ENCODE assay signal across 9 cellular contexts in genomic region chr4:10460313-10461047, GRCh38. TPM values are rescaled to one million over a fixed set of nuclear protein-coding genes. Genes with fewer than 3 reads are reported as not detected.
A peak's percentile ranks its signal among the peaks of the same experiment; 100 is the strongest.
DNase-seq lines count a peak whose midpoint lies in the region; ATAC-seq, FAIRE-seq and TF ChIP-seq lines count a peak whose summit lies in the region.
"Had no signal": no experiment of that assay in that cellular context is flagged by ENCODE, and none has a peak within 500 bp of the region (broad histone marks: within the 10 kb centered on the region; RNA-seq: fewer than 3 reads in every experiment).

No MANE protein-coding gene starts in this region.

- H3K9me2 ChIP-seq in hepatocyte (replicated peaks; ENCODE audit: insufficient read depth) = no peaks in the 10 kb centered on the region

- 94% methylated on average over 10 of the region's 11 CpGs for WGBS in hepatocyte (ENCODE audit: low lambda C conversion rate, missing lambda C conversion rate)

- H3K27me3 Mint-ChIP-seq in activated CD4-positive, alpha-beta memory T cell treated with anti-CD3 and anti-CD28 coated beads, Interleukin-2, amount 10 ng/mL, durations not matched to agents 7 days and 5 days = peaks cover 32% of the 10 kb centered on the region

- H3K4me3 Mint-ChIP-seq in activated CD4-positive, alpha-beta memory T cell treated with anti-CD3 and anti-CD28 coated beads, Interleukin-2, amount 10 ng/mL, durations not matched to agents 7 days and 5 days = peak overlapping the region; percentile 19
- H3K4me3 Mint-ChIP-seq in stimulated activated effector memory CD8-positive, alpha-beta T cell treated with anti-CD3 and anti-CD28 coated beads, Interleukin-12 subunit alpha, Interleukin-12 subunit beta, amount 100 ng/mL, for 72 hours = peak overlapping the region; percentile 70

- peak; percentile 77 for ATAC-seq in stimulated activated effector memory CD8-positive, alpha-beta T cell treated with anti-CD3 and anti-CD28 coated beads, Interleukin-12 subunit alpha, Interleukin-12 subunit beta, amount 100 ng/mL, for 72 hours

- no peak overlapping the region for H3K4me3 ChIP-seq in hepatocyte

- H3K9me3 Mint-ChIP-seq in activated CD4-positive, alpha-beta memory T cell treated with anti-CD3 and anti-CD28 coated beads, Interleukin-2, amount 10 ng/mL, durations not matched to agents 7 days and 5 days = no peaks in the 10 kb centered on the region
- H3K9me3 Mint-ChIP-seq in stimulated activated effector memory CD8-positive, alpha-beta T cell treated with anti-CD3 and anti-CD28 coated beads, Interleukin-12 subunit alpha, Interleukin-12 subunit beta, amount 100 ng/mL, for 72 hours = peaks cover 3% of the 10 kb centered on the region

- H4K20me1 ChIP-seq in hepatocyte (ENCODE audit: insufficient read depth, poor library complexity, severe bottlenecking) = no peaks in the 10 kb centered on the region

- H3K27me3 ChIP-seq in hepatocyte = peaks cover 16% of the 10 kb centered on the region

- POLR2A ChIA-PET in activated CD4-positive, alpha-beta memory T cell treated with anti-CD3 and anti-CD28 coated beads, Interleukin-2, amount 10 ng/mL, durations not matched to agents 7 days and 5 days (lab: Charles Lee) = interaction anchor here (1.0 to 2.0 kb wide), 3 partner anchors 9 to 302 kb away, joined by 3 to 7 read pairs (median 4); no protein-coding TSS in a partner anchor

- no peaks in the 10 kb centered on the region for H3K36me3 ChIP-seq in hepatocyte (replicated peaks; ENCODE audit: insufficient read depth, low read depth)

- peaks cover 31% of the 10 kb centered on the region for H3K4me1 Mint-ChIP-seq in activated CD4-positive, alpha-beta memory T cell treated with anti-CD3 and anti-CD28 coated beads, Interleukin-2, amount 10 ng/mL, durations not matched to agents 7 days and 5 days
- peaks cover 23% of the 10 kb centered on the region for H3K4me1 Mint-ChIP-seq in stimulated activated effector memory CD8-positive, alpha-beta T cell treated with anti-CD3 and anti-CD28 coated beads, Interleukin-12 subunit alpha, Interleukin-12 subunit beta, amount 100 ng/mL, for 72 hours

- no peak for FAIRE-seq in GM19239 (lab: Jason Lieb, UNC)
- FAIRE-seq in HTR-8/SVneo (lab: Jason Lieb, UNC) = no peak

- H3K4me1 ChIP-seq in hepatocyte (ENCODE audit: insufficient read depth) = peaks cover 22% of the 10 kb centered on the region

- H3K27ac Mint-ChIP-seq in activated CD4-positive, alpha-beta memory T cell treated with anti-CD3 and anti-CD28 coated beads, Interleukin-2, amount 10 ng/mL, durations not matched to agents 7 days and 5 days = no peak overlapping the region
- H3K27ac Mint-ChIP-seq in stimulated activated effector memory CD8-positive, alpha-beta T cell treated with anti-CD3 and anti-CD28 coated beads, Interleukin-12 subunit alpha, Interleukin-12 subunit beta, amount 100 ng/mL, for 72 hours = no peak overlapping the region

- no peak for TF ChIP-seq CTCF in hepatocyte (IDR thresholded peaks at IDR 0.05; ENCODE audit: poor library complexity)

- peak overlapping the region; percentile 100 for H3K4me2 ChIP-seq in hepatocyte

- no peaks in the 10 kb centered on the region for H3K9me3 ChIP-seq in hepatocyte (ENCODE audit: low read depth)

- no peak overlapping the region for H2AFZ ChIP-seq in hepatocyte

- CTCF ChIA-PET in activated CD4-positive, alpha-beta memory T cell treated with anti-CD3 and anti-CD28 coated beads, Interleukin-2, amount 10 ng/mL, durations not matched to agents 7 days and 5 days (lab: Charles Lee) = interaction anchor here (0.7 to 2.7 kb wide), 40 partner anchors 7 to 696 kb away, joined by 3 to 24 read pairs (median 5); no protein-coding TSS in a partner anchor

- no peak overlapping the region for H3K27ac ChIP-seq in hepatocyte

- H3K79me2 ChIP-seq in hepatocyte = peaks cover 14% of the 10 kb centered on the region

- H3K36me3 Mint-ChIP-seq in activated CD4-positive, alpha-beta memory T cell treated with anti-CD3 and anti-CD28 coated beads, Interleukin-2, amount 10 ng/mL, durations not matched to agents 7 days and 5 days (ENCODE audit: low read depth) = peaks cover 6% of the 10 kb centered on the region
- H3K36me3 Mint-ChIP-seq in stimulated activated effector memory CD8-positive, alpha-beta T cell treated with anti-CD3 and anti-CD28 coated beads, Interleukin-12 subunit alpha, Interleukin-12 subunit beta, amount 100 ng/mL, for 72 hours = no peaks in the 10 kb centered on the region

- DNase-seq in activated T-cell treated with anti-CD3 and anti-CD28 coated beads for 48 hours (ENCODE audit: low read depth) (peak; percentile 46), hepatocyte (ENCODE audit: low spot score) (no peak), GM19239 (ENCODE audit: insufficient read length, low spot score) (no peak), GM19240 (ENCODE audit: insufficient read length, low spot score) (no peak), HTR-8/SVneo (ENCODE audit: insufficient read length, low spot score) (no peak)
- DNase-seq in activated T-cell treated with anti-CD3 and anti-CD28 coated beads, Interleukin-2, amount 50 U/mL, for 1 hour = no peak
- DNase-seq in activated CD4-positive, alpha-beta memory T cell treated with anti-CD3 and anti-CD28 coated beads, Interleukin-2, amount 10 ng/mL, durations not matched to agents 7 days and 5 days = peak; percentile 29
- peak in 1 of 2 donors; percentile 79 for DNase-seq in stimulated activated effector memory CD8-positive, alpha-beta T cell treated with anti-CD3 and anti-CD28 coated beads, Interleukin-12 subunit alpha, Interleukin-12 subunit beta, amount 100 ng/mL, for 72 hours (ENCODE audit: low spot score in 2 of 2)
- DNase-seq: NCI-H524 treated with DMSO at 0.1 percent for 48 hours had no signal

RNA-seq across cellular contexts. Expression of gene ZNF518B, which starts 3.3 kb away (rescaled TPM):
- 10 to 100 TPM; 21.0 to 23.5 TPM for total RNA-seq in activated CD4-positive, alpha-beta memory T cell treated with anti-CD3 and anti-CD28 coated beads, Interleukin-2, amount 10 ng/mL, durations not matched to agents 7 days and 5 days
- total RNA-seq in hepatocyte = 59.3 TPM in 2 replicates
- polyA plus RNA-seq in hepatocyte = 4.1 and 13.1 TPM in 2 replicates

Comparison
In these comparisons a context has a peak if more than half of its experiments do, and no peak if none do; other contexts are left out.
1. DNase-seq: peak in activated T-cell treated with anti-CD3 and anti-CD28 coated beads for 48 hours (single experiment) and activated CD4-positive, alpha-beta memory T cell treated with anti-CD3 and anti-CD28 coated beads, Interleukin-2, amount 10 ng/mL, durations not matched to agents 7 days and 5 days (single experiment); none in activated T-cell treated with anti-CD3 and anti-CD28 coated beads, Interleukin-2, amount 50 U/mL, for 1 hour (single experiment), hepatocyte (single experiment), GM19239 (single experiment), GM19240 (single experiment) and HTR-8/SVneo (single experiment).